ENCODE assay signal across 33 cellular contexts in genomic region chr9:136370037-136370436, GRCh38.
"Had no signal": no experiment of that assay in that cellular context is flagged by ENCODE, and none has a peak within 500 bp of the region (broad histone marks: within the 10 kb centered on the region; RNA-seq: fewer than 3 reads in every experiment).

No MANE protein-coding gene starts in this region.

- DNase-seq: activated B cell treated with CpG ODN at 0.5 μM for 24 hours; activated CD4-positive, alpha-beta memory T cell treated with anti-CD3 and anti-CD28 coated beads for 36 hours; activated CD4-positive, alpha-beta T cell treated with anti-CD3 and anti-CD28 coated beads for 4 hours; activated CD4-positive, alpha-beta T cell treated with anti-CD3 and anti-CD28 coated beads, Interleukin-2, amount 10 ng/mL, durations not matched to agents 24 days and 14 days; activated CD4-positive, alpha-beta T cell treated with anti-CD3 and anti-CD28 coated beads, Interleukin-2, amount 50 U/mL, for 1 hour; activated CD4-positive, alpha-beta T cell treated with anti-CD3 and anti-CD28 coated beads, Interleukin-2, amount 50 U/mL, for 4 hours; activated CD4-positive, CD25-positive, alpha-beta regulatory T cell treated with anti-CD3 and anti-CD28 coated beads, Interleukin-2, amount 50 U/mL, for 72 hours; activated CD8-positive, alpha-beta memory T cell treated with anti-CD3 and anti-CD28 coated beads, Interleukin-2, amount 50 U/mL, for 4 hours; activated CD8-positive, alpha-beta T cell treated with anti-CD3 and anti-CD28 coated beads for 36 hours; activated effector memory CD4-positive, alpha-beta T cell treated with anti-CD3 and anti-CD28 coated beads, Interleukin-2, amount 50 U/mL, for 16 hours; activated gamma-delta T cell treated with Interleukin-2 at 50 U/mL for 16 hours; activated naive CD4-positive, alpha-beta T cell; activated naive CD4-positive, alpha-beta T cell treated with anti-CD3 and anti-CD28 coated beads for 36 hours; activated naive CD4-positive, alpha-beta T cell treated with anti-CD3 and anti-CD28 coated beads, Interleukin-2, amount 50 U/mL, for 16 hours; activated naive CD8-positive, alpha-beta T cell treated with anti-CD3 and anti-CD28 coated beads for 36 hours; activated T-cell treated with anti-CD3 and anti-CD28 coated beads for 4 hours; activated T-cell treated with anti-CD3 and anti-CD28 coated beads, Interleukin-2, amount 50 U/mL, for 1 hour; activated T-cell treated with anti-CD3 and anti-CD28 coated beads, Interleukin-2, amount 50 U/mL, for 4 hours; activated T-cell treated with anti-CD3 and anti-CD28 coated beads, Interleukin-2, amount 50 U/mL, for 72 hours; adrenal gland; amniotic stem cell; aorta; body of pancreas; brain microvascular endothelial cell; central memory CD4-positive, alpha-beta T cell; T-helper 2 cell; T-helper 9 cell had no signal

- FAIRE-seq: astrocyte, TTC549 had no signal

- H3K9me3 ChIP-seq: adrenal gland, body of pancreas, breast epithelium had no signal

- H3K27me3 ChIP-seq: adrenal gland, body of pancreas, brain microvascular endothelial cell, breast epithelium had no signal

- H3K27ac ChIP-seq: adrenal gland, body of pancreas, brain microvascular endothelial cell, breast epithelium, VCaP had no signal

- H3K36me3 ChIP-seq: breast epithelium had no signal

- H3K4me3 ChIP-seq: adrenal gland, body of pancreas, breast epithelium had no signal

- ATAC-seq: activated CD8-positive, alpha-beta T cell treated with anti-CD3 and anti-CD28 coated beads for 36 hours; activated naive CD4-positive, alpha-beta T cell treated with anti-CD3 and anti-CD28 coated beads, Interleukin-2, amount 50 U/mL, for 72 hours; activated T-cell treated with anti-CD3 and anti-CD28 coated beads, Interleukin-2, amount 50 U/mL, for 4 hours; activated T-cell treated with anti-CD3 and anti-CD28 coated beads, Interleukin-2, amount 50 U/mL, for 72 hours; activated T-helper 17 cell treated with anti-CD3 and anti-CD28 coated beads, Interleukin-2, amount 50 U/mL, for 72 hours; body of pancreas had no signal
